ENCODE assay signal across 35 cellular contexts in the genomic region with DNA sequence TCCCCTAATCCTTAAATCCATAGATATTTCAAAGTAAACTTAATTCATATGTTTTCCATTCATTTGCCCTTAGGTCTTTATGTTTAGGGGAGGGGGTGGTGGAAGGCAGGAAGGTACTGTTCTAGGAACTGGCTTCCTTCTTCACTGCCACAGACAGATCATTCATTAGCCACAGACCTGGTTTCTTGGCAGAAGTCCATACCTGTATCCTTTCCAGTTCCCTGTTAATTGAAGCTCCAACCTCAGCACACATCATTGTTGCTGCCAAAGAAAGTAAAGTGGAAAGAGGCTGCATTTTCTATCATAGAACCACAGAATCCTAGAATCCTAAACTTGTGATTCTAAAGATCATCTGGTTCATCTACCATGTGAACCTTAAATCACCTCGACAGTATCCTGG.
A peak's percentile ranks its signal among the peaks of the same experiment; 100 is the strongest.
DNase-seq lines count a peak whose midpoint lies in the region; ATAC-seq, FAIRE-seq and TF ChIP-seq lines count a peak whose summit lies in the region.
"Had no signal": no experiment of that assay in that cellular context is flagged by ENCODE, and none has a peak within 500 bp of the region (broad histone marks: within the 10 kb centered on the region; RNA-seq: fewer than 3 reads in every experiment).

No MANE protein-coding gene starts in this region.

- H3K36me3 ChIP-seq in SK-N-SH (replicated peaks in 1 of 2; ENCODE audit: control insufficient read depth in 1 of 2, insufficient read depth in 2 of 2, low read length in 1 of 2): no peaks in the 10 kb centered on the region
- H3K36me3 ChIP-seq: cardiac muscle cell, HAP-1, heart left ventricle had no signal

- H3K9me3 ChIP-seq in SK-N-SH: no peaks in the 10 kb centered on the region
- H3K9me3 ChIP-seq: HAP-1, heart left ventricle, mucosa of descending colon had no signal

- H3K4me1 ChIP-seq in SK-N-SH (ENCODE audit: control insufficient read depth in 1 of 2, insufficient read depth in 2 of 2, low read depth in 1 of 2, low read length in 1 of 2): peaks cover 0 to 28% of the 10 kb centered on the region in 2 experiments; a peak in 2 of 4 replicates
- H3K4me1 ChIP-seq: HAP-1 had no signal

- H3K27ac ChIP-seq in SK-N-SH (ENCODE audit: low read depth in 2 of 2, low read length in 1 of 2): peak overlapping the region in 1 of 2 experiments; percentile 74; a peak in 2 of 4 replicates
- H3K27ac ChIP-seq: 22Rv1, cardiac muscle cell, coronary artery, heart left ventricle, HL-60, VCaP had no signal

- POLR2A ChIA-PET in SK-N-SH (lab: Yijun Ruan, JAX): no interaction called here

- H2AFZ ChIP-seq in SK-N-SH (ENCODE audit: low read depth): no peak overlapping the region

- H3K27me3 ChIP-seq in SK-N-SH (ENCODE audit: insufficient read depth): no peaks in the 10 kb centered on the region
- H3K27me3 ChIP-seq: cardiac muscle cell, heart left ventricle had no signal

- no peak for ATAC-seq in HG03565 (IDR thresholded peaks at IDR 0.05; ENCODE audit: unreplicated experiment)
- ATAC-seq: activated CD4-positive, alpha-beta T cell treated with anti-CD3 and anti-CD28 coated beads for 36 hours; activated CD8-positive, alpha-beta T cell treated with anti-CD3 and anti-CD28 coated beads, Interleukin-2, amount 10 ng/mL, durations not matched to agents 7 days and 5 days; esophagus mucosa; heart left ventricle; HepG2; mucosa of descending colon; natural killer cell; stimulated activated memory B cell treated with anti-CD40 and anti-IgM and Interleukin-4, amounts not matched to agents 10 μg/mL and 1 μg/mL and 100 μg/mL, for 72 hours had no signal

- peaks cover 13% of the 10 kb centered on the region for H3F3A ChIP-seq in SK-N-SH (replicated peaks; ENCODE audit: insufficient read depth)

- H3K79me2 ChIP-seq in SK-N-SH (ENCODE audit: insufficient read depth): no peaks in the 10 kb centered on the region

- TF ChIP-seq EP300 in SK-N-SH (IDR thresholded peaks at IDR 0.05; ENCODE audit: borderline replicate concordance in 1 of 2, low read depth in 1 of 2, low read length in 1 of 2): peak in 1 of 2 experiments; percentile 46; a peak in 1 of 4 replicates

- no peaks in the 10 kb centered on the region for H4K20me1 ChIP-seq in SK-N-SH (ENCODE audit: insufficient read depth)

- TF ChIP-seq CTCF in SK-N-SH (IDR thresholded peaks at IDR 0.05): no peak

- H3K4me2 ChIP-seq in SK-N-SH: no peak overlapping the region

- DNase-seq in NCI-H2029 treated with DMSO at 0.1 percent for 48 hours (lab: John Stamatoyannopoulos, UW) (peak; percentile 3), NCI-H2029 (lab: John Stamatoyannopoulos, UW) (no peak), Daoy (ENCODE audit: low read depth) (peak; percentile 13), SK-N-SH (peak; percentile 24), fibroblast of the conjunctiva (ENCODE audit: low read depth) (peak; percentile 14), HTR-8/SVneo (ENCODE audit: insufficient read length, low spot score) (no peak), NCI-H2081 treated with DMSO at 0.1 percent for 48 hours (lab: John Stamatoyannopoulos, UW) (no peak)
- DNase-seq: activated CD4-positive, alpha-beta T cell treated with anti-CD3 and anti-CD28 coated beads for 36 hours; activated CD8-positive, alpha-beta T cell treated with anti-CD3 and anti-CD28 coated beads, Interleukin-2, amount 10 ng/mL, durations not matched to agents 7 days and 5 days; activated naive CD4-positive, alpha-beta T cell treated with anti-CD3 and anti-CD28 coated beads, Interleukin-2, amount 50 U/mL, for 16 hours; C1 segment of cervical spinal cord; foreskin fibroblast; GDM1; heart left ventricle; kidney; mucosa of descending colon; natural killer cell; NCI-H146; NCI-H2227 treated with DMSO at 0.1 percent for 48 hours; NCI-H748 treated with DMSO at 0.1 percent for 48 hours; nucleus accumbens; substantia nigra; T1000 had no signal

- no peak for TF ChIP-seq RAD21 in SK-N-SH (IDR thresholded peaks at IDR 0.05; ENCODE audit: low read length)

- CTCF ChIA-PET in SK-N-SH (lab: Yijun Ruan, JAX): interaction anchor here (0.8 kb wide), 1 partner anchor 15 kb away, joined by 3 read pairs; no protein-coding TSS in a partner anchor

- FAIRE-seq in HTR-8/SVneo (lab: Jason Lieb, UNC): no peak
- FAIRE-seq: HepG2, kidney, RCC 7860 had no signal

- H3K9ac ChIP-seq in SK-N-SH: no peak overlapping the region

- H3K4me3 ChIP-seq in SK-N-SH (ENCODE audit: low read depth in 2 of 2, low read length in 1 of 2): no peak overlapping the region
- H3K4me3 ChIP-seq: cardiac muscle cell, coronary artery, HAP-1, heart left ventricle, lung, mucosa of descending colon had no signal

- WGBS in SK-N-SH (ENCODE audit: low lambda C conversion rate): 38% methylated on average over 1 of the region's 1 CpG

- no peaks in the 10 kb centered on the region for H3K9me2 ChIP-seq in SK-N-SH

TF ChIP-seq in SK-N-SH, 30 proteins besides CTCF, POLR2A, EP300 and RAD21:
- no peak for TF ChIP-seq POLR2AphosphoS5 (IDR thresholded peaks at IDR 0.05; ENCODE audit: low read depth, low read length)
- no peak for TF ChIP-seq ELF1 (IDR thresholded peaks at IDR 0.05)
- no peak for TF ChIP-seq TAF1 (IDR thresholded peaks at IDR 0.05; ENCODE audit: borderline replicate concordance, low read depth, low read length)
- no peak for TF ChIP-seq IRF3 (IDR thresholded peaks at IDR 0.05; ENCODE audit: low read depth, low read length)
- no peak for TF ChIP-seq GATA2 (CRISPR knock-in tag; IDR thresholded peaks at IDR 0.05)
- TF ChIP-seq RCOR1 (IDR thresholded peaks at IDR 0.05; ENCODE audit: low read length): 0 out of 2 replicates have a peak, but pooled peaks have one; percentile 25

Comparison
In these comparisons a context has a peak if more than half of its experiments do, and no peak if none do; other contexts are left out.
1. DNase-seq: peak in NCI-H2029 treated with DMSO at 0.1 percent for 48 hours (single experiment), Daoy (single experiment), SK-N-SH (single experiment) and fibroblast of the conjunctiva (single experiment); none in NCI-H2029 (single experiment), HTR-8/SVneo (single experiment) and NCI-H2081 treated with DMSO at 0.1 percent for 48 hours (single experiment).